13 cellular contexts compared by ENCODE assay signal in genomic region chr20:57811373-57812020, GRCh38.
DNase-seq lines count a peak whose midpoint lies in the region; ATAC-seq and TF ChIP-seq lines count a peak whose summit lies in the region.
"Had no signal": no experiment of that assay in that cellular context is flagged by ENCODE, and none has a peak within 500 bp of the region (broad histone marks: within the 10 kb centered on the region; RNA-seq: fewer than 3 reads in every experiment).

No MANE protein-coding gene starts in this region.

- TF ChIP-seq EP300 in sigmoid colon (IDR thresholded peaks at IDR 0.05) = no peak

- TF ChIP-seq CTCF in lung (IDR thresholded peaks at IDR 0.05; ENCODE audit: control extremely low read depth, extremely low read depth) (no peak), sigmoid colon (IDR thresholded peaks at IDR 0.05) (no peak)

- ATAC-seq in lung (ENCODE audit: insufficient read depth, low FRiP score) (no peak), GM19324 (IDR thresholded peaks at IDR 0.05; ENCODE audit: low FRiP score, unreplicated experiment) (no peak)

- H3K27me3 ChIP-seq in lung (ENCODE audit: control insufficient read depth, insufficient read depth) = no peaks in the 10 kb centered on the region
- H3K27me3 ChIP-seq in sigmoid colon = no peaks in the 10 kb centered on the region
- H3K27me3 ChIP-seq: ovary, suprapubic skin had no signal

- peak; percentile 19 for DNase-seq in HT-29 (ENCODE audit: low spot score)
- DNase-seq in astrocyte of the hippocampus (ENCODE audit: low read depth, low spot score) = peak; percentile 45
- peak; percentile 38 for DNase-seq in lung (ENCODE audit: low spot score)
- peak; percentile 58 for DNase-seq in sigmoid colon
- no peak for DNase-seq in stimulated activated CD4-positive, alpha-beta T cell treated with anti-CD3 and anti-CD28 coated beads, Interleukin-12 subunit alpha, Interleukin-12 subunit beta, amount 100 ng/mL, for 4 hours
- no peak for DNase-seq in NCI-H2081 (lab: John Stamatoyannopoulos, UW)
- no peak for DNase-seq in NCI-H774 (lab: John Stamatoyannopoulos, UW)
- DNase-seq: activated CD4-positive, alpha-beta T cell treated with anti-CD3 and anti-CD28 coated beads, Interleukin-2, amount 50 U/mL, for 1 hour; HFFc6; NCI-H1694 treated with DMSO at 0.1 percent for 48 hours had no signal

- TF ChIP-seq POLR2A in sigmoid colon (IDR thresholded peaks at IDR 0.05) = no peak

- 28 to 38% methylated on average over 9 of the region's 9 CpGs for WGBS in lung, 2 donors
- 51 to 77% methylated on average over 9 of the region's 9 CpGs for WGBS in sigmoid colon, 2 donors

- H3K4me3 ChIP-seq in lung (no peak overlapping the region), sigmoid colon (no peak overlapping the region)
- H3K4me3 ChIP-seq: ovary, suprapubic skin had no signal

- intact Hi-C loops in sigmoid colon (cut with DNase I) = no loop called here

- no peak overlapping the region for H3K27ac ChIP-seq in lung (ENCODE audit: low read depth in 1 of 2, low read length in 1 of 2)
- H3K27ac ChIP-seq in sigmoid colon = peak overlapping the region in 2 of 4 donors; percentile 39 to 62
- H3K27ac ChIP-seq: ovary, suprapubic skin had no signal

- H3K4me1 ChIP-seq in lung (ENCODE audit: control insufficient read depth in 2 of 2, insufficient read depth in 2 of 2, low read length in 2 of 2) (peaks cover 0 to 8% of the 10 kb centered on the region in 2 donors), sigmoid colon (peaks cover 0 to 41% (median 22%) of the 10 kb centered on the region in 4 donors)

- H3K9me3 ChIP-seq in lung (ENCODE audit: control insufficient read depth in 2 of 2, insufficient read depth in 1 of 2, low read length in 1 of 2) (no peaks in the 10 kb centered on the region), sigmoid colon (no peaks in the 10 kb centered on the region)
- H3K9me3 ChIP-seq: ovary, suprapubic skin had no signal

- no peaks in the 10 kb centered on the region for H3K36me3 ChIP-seq in lung (ENCODE audit: control insufficient read depth in 2 of 2, insufficient read depth in 2 of 2, low read length in 2 of 2)
- H3K36me3 ChIP-seq in sigmoid colon = no peaks in the 10 kb centered on the region
- H3K36me3 ChIP-seq: ovary, suprapubic skin had no signal

Comparison
In these comparisons a context has a peak if more than half of its experiments do, and no peak if none do; other contexts are left out.
1. DNase-seq: peak in HT-29 (single experiment), astrocyte of the hippocampus (single experiment), lung (single experiment) and sigmoid colon (single experiment); none in stimulated activated CD4-positive, alpha-beta T cell treated with anti-CD3 and anti-CD28 coated beads, Interleukin-12 subunit alpha, Interleukin-12 subunit beta, amount 100 ng/mL, for 4 hours (single experiment), NCI-H2081 (0 of 2) and NCI-H774 (single experiment).